1 cellular context compared by ENCODE assay signal in the genomic region with DNA sequence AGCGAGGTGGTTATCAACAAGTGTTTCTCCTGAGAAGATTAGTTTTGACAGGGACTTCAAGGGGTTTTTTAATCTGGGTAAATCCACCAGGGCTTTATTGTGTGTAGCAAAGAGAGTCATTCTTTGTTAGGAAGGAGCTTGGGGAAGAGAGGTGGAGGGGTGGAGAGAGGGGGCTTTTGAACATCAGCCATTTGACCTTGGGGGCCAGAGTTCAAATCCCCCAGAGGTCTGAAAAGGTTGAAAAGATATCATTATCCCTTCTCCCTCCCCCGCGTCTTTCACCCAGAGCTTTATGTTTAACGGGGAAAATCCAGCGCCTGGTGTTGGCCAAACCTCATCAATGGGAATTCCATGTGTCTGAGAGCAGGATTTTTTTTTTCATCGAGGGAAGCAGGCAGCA.
TF ChIP-seq lines count a peak whose summit lies in the region.

No MANE protein-coding gene starts in this region.

TF ChIP-seq in IMR-90, 13 proteins besides CTCF, POLR2A, EP300 and RAD21:
- no peak for TF ChIP-seq BHLHE40 (IDR thresholded peaks at IDR 0.05; ENCODE audit: low read depth, low read length)
- TF ChIP-seq MAZ (IDR thresholded peaks at IDR 0.05; ENCODE audit: borderline replicate concordance, low read depth, low read length) = no peak
- TF ChIP-seq CHD1 (IDR thresholded peaks at IDR 0.05; ENCODE audit: low read depth, low read length) = no peak
- TF ChIP-seq MAFK (IDR thresholded peaks at IDR 0.05; ENCODE audit: low read depth, low read length) = no peak
- TF ChIP-seq SMC3 (IDR thresholded peaks at IDR 0.05; ENCODE audit: low read depth, low read length) = no peak
- TF ChIP-seq RCOR1 (IDR thresholded peaks at IDR 0.05; ENCODE audit: insufficient replicate concordance, low read length) = no peak
- no peak for TF ChIP-seq MXI1 (IDR thresholded peaks at IDR 0.05; ENCODE audit: borderline replicate concordance, low read depth, low read length)
TF ChIP-seq in IMR-90: peak in this region for 0.
